ENCODE assay signal across 35 cellular contexts in the genomic region with DNA sequence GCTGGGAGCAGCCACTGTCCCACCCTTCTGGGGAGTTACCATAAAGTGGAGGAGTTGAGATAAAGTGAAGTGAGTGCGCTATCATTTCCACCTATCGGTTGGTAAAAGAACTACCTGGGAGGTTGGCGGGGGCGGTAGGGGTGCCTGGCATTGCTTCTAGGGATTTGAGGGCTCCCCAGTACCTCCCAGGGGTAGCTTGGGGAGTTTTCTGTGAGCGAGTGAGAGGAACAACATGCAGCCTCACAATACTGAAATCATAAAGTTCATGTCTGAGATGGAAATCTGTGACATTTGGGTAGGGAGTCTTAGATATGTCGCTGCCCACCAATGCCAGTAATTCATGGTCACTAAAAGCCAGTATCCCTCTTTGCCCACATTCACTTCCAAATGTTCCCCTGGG.
"Had no signal": no experiment of that assay in that cellular context is flagged by ENCODE, and none has a peak within 500 bp of the region (broad histone marks: within the 10 kb centered on the region; RNA-seq: fewer than 3 reads in every experiment).

No MANE protein-coding gene starts in this region.

- H3K36me3 Mint-ChIP-seq: activated CD4-positive, alpha-beta memory T cell treated with anti-CD3 and anti-CD28 coated beads for 36 hours; brain; naive thymus-derived CD8-positive, alpha-beta T cell had no signal

- H3K27ac Mint-ChIP-seq: activated CD4-positive, alpha-beta memory T cell treated with anti-CD3 and anti-CD28 coated beads for 36 hours; activated naive CD4-positive, alpha-beta T cell treated with anti-CD3 and anti-CD28 coated beads for 36 hours; activated naive CD8-positive, alpha-beta T cell treated with anti-CD3 and anti-CD28 coated beads for 36 hours; activated T-helper 1 cell treated with anti-CD3 and anti-CD28 coated beads, Interleukin-12 subunit alpha, Interleukin-12 subunit beta, Interleukin-2, Interleukin-4 antibody, amounts not matched to agents 30 ng/mL and 10 ng/mL and 1 ng/mL, durations not matched to agents 14 hours and 24 hours and 36 hours; naive thymus-derived CD8-positive, alpha-beta T cell; T-helper 1 cell treated with Interleukin-12 subunit alpha and Interleukin-12 subunit beta and Interleukin-4 antibody, amounts not matched to agents 30 μg/mL and 1 μg/mL, for 36 hours had no signal

- DNase-seq: activated CD4-positive, alpha-beta memory T cell treated with anti-CD3 and anti-CD28 coated beads for 36 hours; activated CD4-positive, alpha-beta T cell treated with anti-CD3 and anti-CD28 coated beads for 48 hours; activated CD8-positive, alpha-beta memory T cell treated with anti-CD3 and anti-CD28 coated beads, Interleukin-2, amount 50 U/mL, for 4 hours; activated effector memory CD4-positive, alpha-beta T cell treated with anti-CD3 and anti-CD28 coated beads, Interleukin-2, amount 50 U/mL, for 16 hours; activated naive CD4-positive, alpha-beta T cell treated with anti-CD3 and anti-CD28 coated beads for 36 hours; activated naive CD8-positive, alpha-beta T cell treated with anti-CD3 and anti-CD28 coated beads for 36 hours; activated T-cell treated with anti-CD3 and anti-CD28 coated beads, Interleukin-2, amount 50 U/mL, for 1 hour; adrenal gland; aorta; dorsolateral prefrontal cortex; effector memory CD4-positive, alpha-beta T cell; erythroblast; left cardiac atrium; mammary epithelial cell; midbrain; naive thymus-derived CD8-positive, alpha-beta T cell; nucleus accumbens; psoas muscle; stimulated activated CD4-positive, alpha-beta T cell treated with anti-CD3 and anti-CD28 coated beads, Interleukin-15, amount 100 ng/mL, for 24 hours; stimulated activated CD4-positive, alpha-beta T cell treated with anti-CD3 and anti-CD28 coated beads, Interleukin-2, amount 100 ng/mL, for 24 hours; stimulated activated naive CD4-positive, alpha-beta T cell treated with Interleukin-2 at 50 U/mL for 16 hours; T-helper 9 cell; testis; transverse colon had no signal

- ATAC-seq: activated CD4-positive, CD25-positive, alpha-beta regulatory T cell treated with anti-CD3 and anti-CD28 coated beads, Interleukin-2, amount 50 U/mL, for 24 hours; gastroesophageal sphincter; left cardiac atrium; naive thymus-derived CD8-positive, alpha-beta T cell; psoas muscle had no signal

- H3K27me3 ChIP-seq: adrenal gland, cardiac muscle cell, dorsolateral prefrontal cortex, gastroesophageal sphincter, hepatocyte, testis, transverse colon had no signal

- H3K4me3 Mint-ChIP-seq: activated CD4-positive, alpha-beta memory T cell treated with anti-CD3 and anti-CD28 coated beads for 36 hours; activated naive CD4-positive, alpha-beta T cell treated with anti-CD3 and anti-CD28 coated beads for 36 hours; activated naive CD8-positive, alpha-beta T cell treated with anti-CD3 and anti-CD28 coated beads for 36 hours; activated T-helper 1 cell treated with anti-CD3 and anti-CD28 coated beads, Interleukin-12 subunit alpha, Interleukin-12 subunit beta, Interleukin-2, Interleukin-4 antibody, amounts not matched to agents 30 ng/mL and 10 ng/mL and 1 ng/mL, durations not matched to agents 14 hours and 24 hours and 36 hours; brain; naive thymus-derived CD8-positive, alpha-beta T cell; neural crest cell; T-helper 1 cell treated with Interleukin-12 subunit alpha and Interleukin-12 subunit beta and Interleukin-4 antibody, amounts not matched to agents 30 μg/mL and 1 μg/mL, for 36 hours had no signal

- H3K36me3 ChIP-seq: adrenal gland, cardiac muscle cell, gastroesophageal sphincter, transverse colon had no signal

- H3K27me3 Mint-ChIP-seq: activated CD4-positive, alpha-beta memory T cell treated with anti-CD3 and anti-CD28 coated beads for 36 hours; activated naive CD8-positive, alpha-beta T cell treated with anti-CD3 and anti-CD28 coated beads for 36 hours; brain; naive thymus-derived CD8-positive, alpha-beta T cell had no signal

- H2AFZ ChIP-seq: hepatocyte, parathyroid adenoma had no signal

- H3K79me2 ChIP-seq: hepatocyte had no signal

- H3K27ac ChIP-seq: adrenal gland, cardiac muscle cell, coronary artery, dorsolateral prefrontal cortex, gastroesophageal sphincter, hepatocyte, parathyroid adenoma, psoas muscle, testis, transverse colon, VCaP had no signal

- H3K4me3 ChIP-seq: adrenal gland, cardiac muscle cell, coronary artery, dorsolateral prefrontal cortex, gastroesophageal sphincter, hepatocyte, psoas muscle, testis, transverse colon had no signal

- H3K9me3 Mint-ChIP-seq: activated CD4-positive, alpha-beta memory T cell treated with anti-CD3 and anti-CD28 coated beads for 36 hours; activated naive CD4-positive, alpha-beta T cell treated with anti-CD3 and anti-CD28 coated beads for 36 hours; activated naive CD8-positive, alpha-beta T cell treated with anti-CD3 and anti-CD28 coated beads for 36 hours; activated T-helper 1 cell treated with anti-CD3 and anti-CD28 coated beads, Interleukin-12 subunit alpha, Interleukin-12 subunit beta, Interleukin-2, Interleukin-4 antibody, amounts not matched to agents 30 ng/mL and 10 ng/mL and 1 ng/mL, durations not matched to agents 14 hours and 24 hours and 36 hours; naive thymus-derived CD8-positive, alpha-beta T cell; T-helper 1 cell treated with Interleukin-12 subunit alpha and Interleukin-12 subunit beta and Interleukin-4 antibody, amounts not matched to agents 30 μg/mL and 1 μg/mL, for 36 hours had no signal

- H3K9me3 ChIP-seq: adrenal gland, gastroesophageal sphincter, psoas muscle, testis, transverse colon had no signal

- H3K4me1 ChIP-seq: testis had no signal

- H3K9ac ChIP-seq: parathyroid adenoma had no signal

- H3K4me2 ChIP-seq: hepatocyte had no signal
